ENCODE assay signal across 8 cellular contexts in the genomic region with DNA sequence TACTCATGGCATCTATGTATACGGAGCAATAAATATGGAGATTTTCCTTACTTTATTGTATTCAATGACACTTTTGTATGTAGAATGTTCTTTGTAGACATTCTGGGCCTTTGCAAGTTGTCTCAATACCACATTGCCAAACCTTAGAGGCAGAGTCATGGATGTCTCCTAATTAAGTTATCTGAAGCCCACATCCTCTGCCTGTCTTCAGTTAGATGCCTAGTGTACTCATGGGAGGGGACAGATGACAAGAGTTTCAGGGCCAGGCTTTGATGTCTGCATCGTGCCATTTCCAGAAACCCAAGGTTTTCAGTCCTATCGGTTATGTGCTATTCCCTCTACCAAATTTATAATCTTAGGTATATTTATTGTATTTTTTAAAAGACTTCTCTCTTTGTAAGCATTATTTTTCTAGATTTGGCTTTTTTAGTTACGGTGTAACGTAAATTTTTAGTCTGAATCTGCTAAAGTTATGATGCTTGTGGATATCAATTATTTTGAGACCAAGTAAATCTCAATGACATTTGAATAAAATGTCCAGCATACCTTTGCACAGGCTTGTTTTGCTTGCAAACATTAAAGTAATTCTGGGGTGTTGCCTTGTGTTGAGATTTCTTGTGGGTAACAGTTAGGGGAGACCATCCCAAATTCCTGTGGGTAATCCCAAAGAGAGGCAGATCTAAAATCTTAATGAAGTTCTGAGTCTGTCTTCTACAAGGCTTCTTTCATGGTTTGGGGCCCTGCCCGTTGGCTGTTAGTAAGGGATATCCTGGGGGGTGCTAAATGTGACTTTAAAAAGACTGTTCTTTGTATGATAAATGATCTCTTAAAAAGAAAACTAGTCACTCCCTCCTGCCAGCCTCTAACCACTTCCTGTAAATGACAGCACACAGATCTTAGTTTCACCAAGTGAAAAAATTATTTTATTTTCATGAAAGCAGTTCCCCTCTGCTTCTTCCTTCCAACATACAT. TPM values are rescaled to one million over a fixed set of nuclear protein-coding genes. Genes with fewer than 3 reads are reported as not detected.
A peak's percentile ranks its signal among the peaks of the same experiment; 100 is the strongest.
DNase-seq lines count a peak whose midpoint lies in the region; ATAC-seq, FAIRE-seq and TF ChIP-seq lines count a peak whose summit lies in the region.

No MANE protein-coding gene starts in this region.

- POLR2A ChIA-PET in activated CD4-positive, alpha-beta T cell treated with anti-CD3 and anti-CD28 coated beads, Interleukin-2, amount 10 ng/mL, durations not matched to agents 7 days and 5 days (lab: Charles Lee), result interaction anchor here (0.6 kb wide), 1 partner anchor 10 kb away, joined by 3 read pairs; no protein-coding TSS in a partner anchor

- FAIRE-seq in frontal cortex (lab: Jason Lieb, UNC), result no peak

- DNase-seq in MG63 (peak; percentile 53), esophagus squamous epithelium (lab: John Stamatoyannopoulos, UW) (no peak), frontal cortex (ENCODE audit: low spot score in 2 of 2) (no peak), D341Med (ENCODE audit: low spot score) (no peak)
- peak; percentile 81 for DNase-seq in activated CD4-positive, alpha-beta T cell treated with anti-CD3 and anti-CD28 coated beads, Interleukin-2, amount 10 ng/mL, durations not matched to agents 7 days and 5 days
- DNase-seq in stimulated activated CD8-positive, alpha-beta memory T cell treated with anti-CD3 and anti-CD28 coated beads, Interleukin-7, amount 100 ng/mL, for 4 hours (ENCODE audit: low read depth in 2 of 2), result peak; percentile 42 to 66

- no peaks in the 10 kb centered on the region for H3K36me3 ChIP-seq in MG63
- H3K36me3 ChIP-seq in esophagus squamous epithelium, result no peaks in the 10 kb centered on the region

- intact Hi-C loops in esophagus squamous epithelium (cut with DNase I), result no loop called here

- peak overlapping the region; percentile 97 for H3K27ac Mint-ChIP-seq in activated CD4-positive, alpha-beta T cell treated with anti-CD3 and anti-CD28 coated beads, Interleukin-2, amount 10 ng/mL, durations not matched to agents 7 days and 5 days

- no peak overlapping the region for H3K4me3 ChIP-seq in MG63
- H3K4me3 ChIP-seq in esophagus squamous epithelium, result no peak overlapping the region

- peaks cover 76% of the 10 kb centered on the region for H3K4me1 Mint-ChIP-seq in activated CD4-positive, alpha-beta T cell treated with anti-CD3 and anti-CD28 coated beads, Interleukin-2, amount 10 ng/mL, durations not matched to agents 7 days and 5 days

- no peak for TF ChIP-seq CTCF in esophagus squamous epithelium (IDR thresholded peaks at IDR 0.05)

- 58 to 63% methylated on average over 6 of the region's 6 CpGs for WGBS in esophagus squamous epithelium, 2 donors

- peaks cover 6% of the 10 kb centered on the region for H3K36me3 Mint-ChIP-seq in activated CD4-positive, alpha-beta T cell treated with anti-CD3 and anti-CD28 coated beads, Interleukin-2, amount 10 ng/mL, durations not matched to agents 7 days and 5 days (ENCODE audit: low read depth)

- H3K27me3 ChIP-seq in MG63 (no peaks in the 10 kb centered on the region), esophagus squamous epithelium (no peaks in the 10 kb centered on the region)

- H3K4me3 Mint-ChIP-seq in activated CD4-positive, alpha-beta T cell treated with anti-CD3 and anti-CD28 coated beads, Interleukin-2, amount 10 ng/mL, durations not matched to agents 7 days and 5 days, result peak overlapping the region; percentile 67

- peak overlapping the region; percentile 30 to 92 (median 74) for H3K27ac ChIP-seq in esophagus squamous epithelium

- peaks cover 20 to 68% (median 57%) of the 10 kb centered on the region in 3 donors for H3K4me1 ChIP-seq in esophagus squamous epithelium

- ATAC-seq in GM18520 (IDR thresholded peaks at IDR 0.05; ENCODE audit: unreplicated experiment), result peak; percentile 39
- ATAC-seq in HG02642 (IDR thresholded peaks at IDR 0.05; ENCODE audit: poor library complexity, unreplicated experiment), result no peak

- no peaks in the 10 kb centered on the region for H3K9me3 ChIP-seq in MG63
- H3K9me3 ChIP-seq in esophagus squamous epithelium, result no peaks in the 10 kb centered on the region

- H3K9me3 Mint-ChIP-seq in activated CD4-positive, alpha-beta T cell treated with anti-CD3 and anti-CD28 coated beads, Interleukin-2, amount 10 ng/mL, durations not matched to agents 7 days and 5 days, result no peaks in the 10 kb centered on the region

- CTCF ChIA-PET in activated CD4-positive, alpha-beta T cell treated with anti-CD3 and anti-CD28 coated beads, Interleukin-2, amount 10 ng/mL, durations not matched to agents 7 days and 5 days (lab: Charles Lee), result interaction anchor here (1.8 kb wide), 1 partner anchor 13 kb away, joined by 5 read pairs; no protein-coding TSS in a partner anchor

- TF ChIP-seq POLR2A in esophagus squamous epithelium (IDR thresholded peaks at IDR 0.05), result no peak

- H3K27me3 Mint-ChIP-seq in activated CD4-positive, alpha-beta T cell treated with anti-CD3 and anti-CD28 coated beads, Interleukin-2, amount 10 ng/mL, durations not matched to agents 7 days and 5 days, result no peaks in the 10 kb centered on the region

RNA-seq across cellular contexts. Expression of a gene that starts 8.0 kb away (rescaled TPM):
- 51.9 and 68.1 TPM in 2 replicates for total RNA-seq in MG63 (2014; rRNA removed; shearing (Covaris generic); ENCODE audit: low replicate concordance)
- 100 to 1,000 TPM; 375 to 395 TPM for total RNA-seq in activated CD4-positive, alpha-beta T cell treated with anti-CD3 and anti-CD28 coated beads, Interleukin-2, amount 10 ng/mL, durations not matched to agents 7 days and 5 days
- total RNA-seq in esophagus squamous epithelium, result 100 to 1,000 TPM in 2 of 4 donors, 10 to 100 TPM in 2; 82.1 to 247 (median 154) TPM
- total RNA-seq in frontal cortex, result 306 TPM

Comparison
In these comparisons a context has a peak if more than half of its experiments do, and no peak if none do; other contexts are left out.
1. DNase-seq: peak in MG63 (single experiment), activated CD4-positive, alpha-beta T cell treated with anti-CD3 and anti-CD28 coated beads, Interleukin-2, amount 10 ng/mL, durations not matched to agents 7 days and 5 days (single experiment) and stimulated activated CD8-positive, alpha-beta memory T cell treated with anti-CD3 and anti-CD28 coated beads, Interleukin-7, amount 100 ng/mL, for 4 hours (2 of 2); none in esophagus squamous epithelium (single experiment), frontal cortex (0 of 2) and D341Med (single experiment).